ENCODE assay signal across 7 cellular contexts in the genomic region with DNA sequence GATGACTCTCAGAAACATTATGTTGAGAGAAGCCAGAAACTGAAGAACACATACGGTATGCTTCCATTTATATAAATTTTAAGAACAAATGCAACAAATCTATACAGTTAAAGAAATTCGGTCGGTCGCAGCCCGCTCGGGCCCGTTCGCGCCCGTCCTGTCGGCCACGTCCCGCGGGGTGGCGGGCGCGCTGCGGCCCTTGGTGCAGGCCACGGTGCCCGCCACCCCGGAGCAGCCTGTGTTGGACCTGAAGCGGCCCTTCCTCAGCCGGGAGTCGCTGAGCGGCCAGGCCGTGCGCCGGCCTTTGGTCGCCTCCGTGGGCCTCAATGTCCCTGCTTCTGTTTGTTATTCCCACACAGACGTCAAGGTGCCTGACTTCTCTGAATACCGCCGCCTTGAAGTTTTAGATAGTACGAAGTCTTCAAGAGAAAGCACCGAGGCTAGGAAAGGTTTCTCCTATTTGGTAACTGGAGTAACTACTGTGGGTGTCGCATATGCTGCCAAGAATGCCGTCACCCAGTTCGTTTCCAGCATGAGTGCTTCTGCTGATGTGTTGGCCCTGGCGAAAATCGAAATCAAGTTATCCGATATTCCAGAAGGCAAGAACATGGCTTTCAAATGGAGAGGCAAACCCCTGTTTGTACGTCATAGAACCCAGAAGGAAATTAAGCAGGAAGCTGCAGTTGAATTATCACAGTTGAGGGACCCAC. TPM values are rescaled to one million over a fixed set of nuclear protein-coding genes. Genes with fewer than 3 reads are reported as not detected.
"Had no signal": no experiment of that assay in that cellular context is flagged by ENCODE, and none has a peak within 500 bp of the region (broad histone marks: within the 10 kb centered on the region; RNA-seq: fewer than 3 reads in every experiment).

No MANE protein-coding gene starts in this region.

RNA-seq across cellular contexts. Expression of gene ENTHD1, which starts 18.2 kb away (rescaled TPM):
- total RNA-seq: dermis blood vessel endothelial cell, esophagus muscularis mucosa, kidney, right atrium auricular region, skeletal muscle tissue, urinary bladder had no signal
- polyA plus RNA-seq: ovary, urinary bladder had no signal

RNA-seq across cellular contexts. Expression of gene GRAP2, which starts 25.6 kb away (rescaled TPM):
- total RNA-seq: dermis blood vessel endothelial cell had no signal
